In genomic region chr14:35213869-35214387, GRCh38 we compare ENCODE assay signal across 11 cellular contexts.
DNase-seq lines count a peak whose midpoint lies in the region; ATAC-seq and TF ChIP-seq lines count a peak whose summit lies in the region.
"Had no signal": no experiment of that assay in that cellular context is flagged by ENCODE, and none has a peak within 500 bp of the region (broad histone marks: within the 10 kb centered on the region; RNA-seq: fewer than 3 reads in every experiment).

No MANE protein-coding gene starts in this region.

- no peaks in the 10 kb centered on the region for H3K27me3 Mint-ChIP-seq in activated naive CD8-positive, alpha-beta T cell
- H3K27me3 Mint-ChIP-seq in activated naive CD8-positive, alpha-beta T cell treated with anti-CD3 and anti-CD28 coated beads, Interleukin-2, amount 50 U/mL, for 24 hours, result no peaks in the 10 kb centered on the region
- H3K27me3 Mint-ChIP-seq in type B pancreatic cell, result no peaks in the 10 kb centered on the region
- H3K27me3 Mint-ChIP-seq in endodermal cell (ENCODE audit: insufficient read depth), result no peaks in the 10 kb centered on the region

- DNase-seq in activated naive CD8-positive, alpha-beta T cell treated with anti-CD3 and anti-CD28 coated beads, Interleukin-2, amount 50 U/mL, for 24 hours, result no peak
- peak; percentile 69 for DNase-seq in RWPE1 (ENCODE audit: low spot score)
- DNase-seq in fibroblast of the aortic adventitia (ENCODE audit: low read depth), result peak; percentile 49
- DNase-seq in type B pancreatic cell (ENCODE audit: extremely low spot score, unreplicated experiment), result no peak
- DNase-seq in endodermal cell, result no peak
- no peak for DNase-seq in 8988T
- DNase-seq: activated CD4-positive, CD25-positive, alpha-beta regulatory T cell; activated naive CD4-positive, alpha-beta T cell treated with Interleukin-2 at 50 U/mL for 16 hours; left ventricle myocardium superior had no signal

- H3K4me3 Mint-ChIP-seq in activated naive CD8-positive, alpha-beta T cell, result no peak overlapping the region
- H3K4me3 Mint-ChIP-seq in activated naive CD8-positive, alpha-beta T cell treated with anti-CD3 and anti-CD28 coated beads, Interleukin-2, amount 50 U/mL, for 24 hours, result no peak overlapping the region
- H3K4me3 Mint-ChIP-seq in type B pancreatic cell, result no peak overlapping the region
- H3K4me3 Mint-ChIP-seq in endodermal cell, result no peak overlapping the region

- no peaks in the 10 kb centered on the region for H3K27me3 ChIP-seq in endodermal cell (ENCODE audit: control insufficient read depth, insufficient read depth, low read length, poor library complexity, severe bottlenecking)

- no peak for ATAC-seq in activated naive CD8-positive, alpha-beta T cell treated with anti-CD3 and anti-CD28 coated beads, Interleukin-2, amount 50 U/mL, for 24 hours
- ATAC-seq in GM21723 (IDR thresholded peaks at IDR 0.05; ENCODE audit: unreplicated experiment), result no peak
- ATAC-seq: left ventricle myocardium superior had no signal

- peaks cover 6% of the 10 kb centered on the region for H3K36me3 ChIP-seq in endodermal cell (ENCODE audit: control insufficient read depth, insufficient read depth, low read length)

- H3K36me3 Mint-ChIP-seq in activated naive CD8-positive, alpha-beta T cell, result peaks cover 4% of the 10 kb centered on the region
- peaks cover 7% of the 10 kb centered on the region for H3K36me3 Mint-ChIP-seq in activated naive CD8-positive, alpha-beta T cell treated with anti-CD3 and anti-CD28 coated beads, Interleukin-2, amount 50 U/mL, for 24 hours (ENCODE audit: low read depth)
- H3K36me3 Mint-ChIP-seq in type B pancreatic cell (peaks cover 3% of the 10 kb centered on the region), endodermal cell (ENCODE audit: low read depth) (peaks cover 2% of the 10 kb centered on the region)

- CTCF ChIA-PET in RWPE1 (lab: Yijun Ruan, JAX), result no interaction called here

- peaks cover 11% of the 10 kb centered on the region for H3K4me1 Mint-ChIP-seq in activated naive CD8-positive, alpha-beta T cell (ENCODE audit: low read depth)
- peaks cover 5% of the 10 kb centered on the region for H3K4me1 Mint-ChIP-seq in activated naive CD8-positive, alpha-beta T cell treated with anti-CD3 and anti-CD28 coated beads, Interleukin-2, amount 50 U/mL, for 24 hours
- peaks cover 5% of the 10 kb centered on the region for H3K4me1 Mint-ChIP-seq in type B pancreatic cell (ENCODE audit: unreplicated experiment)
- peaks cover 4% of the 10 kb centered on the region for H3K4me1 Mint-ChIP-seq in endodermal cell

- POLR2A ChIA-PET in RWPE1 (lab: Yijun Ruan, JAX; ENCODE audit: low non-redundant PET), result no interaction called here

- peak overlapping the region; percentile 5 for H3K27ac Mint-ChIP-seq in activated naive CD8-positive, alpha-beta T cell
- H3K27ac Mint-ChIP-seq in activated naive CD8-positive, alpha-beta T cell treated with anti-CD3 and anti-CD28 coated beads, Interleukin-2, amount 50 U/mL, for 24 hours, result no peak overlapping the region
- H3K27ac Mint-ChIP-seq in type B pancreatic cell (peak overlapping the region; percentile 22), endodermal cell (no peak overlapping the region)

- H3K4me3 ChIP-seq in fibroblast of the aortic adventitia (ENCODE audit: low read depth, low read length) (no peak overlapping the region), endodermal cell (ENCODE audit: low read length) (no peak overlapping the region)

- no peaks in the 10 kb centered on the region for H3K9me3 Mint-ChIP-seq in activated naive CD8-positive, alpha-beta T cell (ENCODE audit: low read depth)
- H3K9me3 Mint-ChIP-seq in activated naive CD8-positive, alpha-beta T cell treated with anti-CD3 and anti-CD28 coated beads, Interleukin-2, amount 50 U/mL, for 24 hours, result no peaks in the 10 kb centered on the region
- H3K9me3 Mint-ChIP-seq in type B pancreatic cell (no peaks in the 10 kb centered on the region), endodermal cell (no peaks in the 10 kb centered on the region)

- no peaks in the 10 kb centered on the region for H3K4me1 ChIP-seq in endodermal cell (ENCODE audit: control insufficient read depth, insufficient read depth, low read length)

- H3K9me3 ChIP-seq in endodermal cell (ENCODE audit: control insufficient read depth, low read length), result no peaks in the 10 kb centered on the region

- peak overlapping the region; percentile 92 for H3K27ac ChIP-seq in RWPE1
- H3K27ac ChIP-seq in endodermal cell (ENCODE audit: low read depth, low read length), result no peak overlapping the region

- no peak overlapping the region for H3K9ac ChIP-seq in endodermal cell (ENCODE audit: extremely low read depth, low read length, poor library complexity, severe bottlenecking)

- no peak for TF ChIP-seq CTCF in RWPE1 (conservative IDR thresholded peaks at IDR 0.05; ENCODE audit: low read depth)
- no peak for TF ChIP-seq CTCF in fibroblast of the aortic adventitia (IDR thresholded peaks at IDR 0.05; ENCODE audit: insufficient read depth, low read length)
- no peak for TF ChIP-seq CTCF in type B pancreatic cell (conservative IDR thresholded peaks at IDR 0.05)
- TF ChIP-seq CTCF in endodermal cell (conservative IDR thresholded peaks at IDR 0.05), result no peak

Comparison
In these comparisons a context has a peak if more than half of its experiments do, and no peak if none do; other contexts are left out.
1. H3K27ac Mint-ChIP-seq: peak in activated naive CD8-positive, alpha-beta T cell (single experiment) and type B pancreatic cell (single experiment); none in activated naive CD8-positive, alpha-beta T cell treated with anti-CD3 and anti-CD28 coated beads, Interleukin-2, amount 50 U/mL, for 24 hours (single experiment) and endodermal cell (single experiment).
2. DNase-seq: peak in RWPE1 (single experiment) and fibroblast of the aortic adventitia (single experiment); none in activated naive CD8-positive, alpha-beta T cell treated with anti-CD3 and anti-CD28 coated beads, Interleukin-2, amount 50 U/mL, for 24 hours (single experiment), type B pancreatic cell (single experiment), endodermal cell (single experiment) and 8988T (single experiment).